Comparison of ENCODE assay signal across 3 cellular contexts in the genomic region with DNA sequence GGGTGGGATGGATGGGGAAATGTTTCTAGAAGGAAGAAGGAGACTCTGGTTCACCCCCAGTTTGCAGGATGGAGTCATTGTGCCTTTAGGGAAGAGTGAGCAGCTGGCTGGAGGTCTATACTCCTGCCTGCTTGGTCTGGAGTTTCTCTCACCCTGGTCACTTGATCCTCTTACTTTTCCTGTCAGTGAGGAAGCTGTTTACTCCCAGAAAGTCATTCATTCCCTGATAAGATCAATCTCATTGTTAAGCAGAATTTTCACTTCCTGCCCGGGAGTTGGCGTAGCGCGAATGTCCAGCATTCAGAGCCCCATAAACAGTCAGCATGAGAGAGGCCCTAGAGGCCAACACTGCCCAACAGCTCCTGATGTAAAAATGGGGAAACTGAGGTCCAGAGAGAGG.
TF ChIP-seq lines count a peak whose summit lies in the region.

No MANE protein-coding gene starts in this region.

TF ChIP-seq in SK-N-SH, 30 proteins besides CTCF, POLR2A, EP300 and RAD21 (continues in another document):
- TF ChIP-seq POLR2AphosphoS5 (IDR thresholded peaks at IDR 0.05; ENCODE audit: low read depth, low read length), result no peak
- TF ChIP-seq, protein P1, sequence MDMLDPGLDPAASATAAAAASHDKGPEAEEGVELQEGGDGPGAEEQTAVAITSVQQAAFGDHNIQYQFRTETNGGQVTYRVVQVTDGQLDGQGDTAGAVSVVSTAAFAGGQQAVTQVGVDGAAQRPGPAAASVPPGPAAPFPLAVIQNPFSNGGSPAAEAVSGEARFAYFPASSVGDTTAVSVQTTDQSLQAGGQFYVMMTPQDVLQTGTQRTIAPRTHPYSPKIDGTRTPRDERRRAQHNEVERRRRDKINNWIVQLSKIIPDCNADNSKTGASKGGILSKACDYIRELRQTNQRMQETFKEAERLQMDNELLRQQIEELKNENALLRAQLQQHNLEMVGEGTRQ (IDR thresholded peaks at IDR 0.05; ENCODE audit: borderline replicate concordance, low read depth, low read length), result no peak
- TF ChIP-seq JUND (IDR thresholded peaks at IDR 0.05), result no peak
- no peak for TF ChIP-seq MXI1 (IDR thresholded peaks at IDR 0.05; ENCODE audit: low read depth, low read length)
- TF ChIP-seq FOXM1 (IDR thresholded peaks at IDR 0.05; ENCODE audit: low read depth), result no peak
- no peak for TF ChIP-seq GABPA (IDR thresholded peaks at IDR 0.05; ENCODE audit: low read depth)
- no peak for TF ChIP-seq EZH2phosphoT487 (IDR thresholded peaks at IDR 0.05; ENCODE audit: borderline replicate concordance, low read depth)
- no peak for TF ChIP-seq NFIC (IDR thresholded peaks at IDR 0.05; ENCODE audit: borderline replicate concordance)
- TF ChIP-seq SMC3 (IDR thresholded peaks at IDR 0.05; ENCODE audit: low read depth, low read length), result no peak
- TF ChIP-seq RXRA (IDR thresholded peaks at IDR 0.05; ENCODE audit: borderline replicate concordance, low read depth), result no peak
- TF ChIP-seq REST (IDR thresholded peaks at IDR 0.05; ENCODE audit: low read depth, low read length), result no peak
- TF ChIP-seq RCOR1 (IDR thresholded peaks at IDR 0.05; ENCODE audit: low read length), result no peak
- TF ChIP-seq NRF1 (IDR thresholded peaks at IDR 0.05; ENCODE audit: low read depth, low read length), result no peak
- TF ChIP-seq IRF3 (IDR thresholded peaks at IDR 0.05; ENCODE audit: low read depth, low read length), result no peak
- no peak for TF ChIP-seq YY1 (IDR thresholded peaks at IDR 0.05; ENCODE audit: low read depth)

TF ChIP-seq in SK-N-SH treated with all-trans-retinoic acid at 6 μM for 48 hours, 23 proteins besides CTCF, POLR2A, EP300 and RAD21:
- TF ChIP-seq TOX (CRISPR knock-in tag; IDR thresholded peaks at IDR 0.05; ENCODE audit: borderline replicate concordance) (no peak), PATZ1 (CRISPR knock-in tag; IDR thresholded peaks at IDR 0.05; ENCODE audit: borderline replicate concordance) (no peak), GLIS3 (CRISPR knock-in tag; IDR thresholded peaks at IDR 0.05) (no peak), TCF4 (CRISPR knock-in tag; IDR thresholded peaks at IDR 0.05; ENCODE audit: borderline replicate concordance) (no peak), ARNTL (CRISPR knock-in tag; IDR thresholded peaks at IDR 0.05; ENCODE audit: borderline replicate concordance, low read depth) (no peak), ZC3H10 (CRISPR knock-in tag; IDR thresholded peaks at IDR 0.05) (no peak), PPARA (CRISPR knock-in tag; IDR thresholded peaks at IDR 0.05; ENCODE audit: borderline replicate concordance) (no peak), SNAI2 (CRISPR knock-in tag; IDR thresholded peaks at IDR 0.05) (no peak), CSDC2 (CRISPR knock-in tag; IDR thresholded peaks at IDR 0.05) (no peak), ZFP30 (CRISPR knock-in tag; IDR thresholded peaks at IDR 0.05) (no peak), ISL1 (CRISPR knock-in tag; IDR thresholded peaks at IDR 0.05) (no peak), ESRRG (CRISPR knock-in tag; IDR thresholded peaks at IDR 0.05) (no peak), ZNF8 (CRISPR knock-in tag; IDR thresholded peaks at IDR 0.05) (no peak), ZFP3 (CRISPR knock-in tag; IDR thresholded peaks at IDR 0.05) (no peak), POU6F1 (CRISPR knock-in tag; IDR thresholded peaks at IDR 0.05; ENCODE audit: borderline replicate concordance, low read depth) (no peak)
- TF ChIP-seq, protein P2, sequence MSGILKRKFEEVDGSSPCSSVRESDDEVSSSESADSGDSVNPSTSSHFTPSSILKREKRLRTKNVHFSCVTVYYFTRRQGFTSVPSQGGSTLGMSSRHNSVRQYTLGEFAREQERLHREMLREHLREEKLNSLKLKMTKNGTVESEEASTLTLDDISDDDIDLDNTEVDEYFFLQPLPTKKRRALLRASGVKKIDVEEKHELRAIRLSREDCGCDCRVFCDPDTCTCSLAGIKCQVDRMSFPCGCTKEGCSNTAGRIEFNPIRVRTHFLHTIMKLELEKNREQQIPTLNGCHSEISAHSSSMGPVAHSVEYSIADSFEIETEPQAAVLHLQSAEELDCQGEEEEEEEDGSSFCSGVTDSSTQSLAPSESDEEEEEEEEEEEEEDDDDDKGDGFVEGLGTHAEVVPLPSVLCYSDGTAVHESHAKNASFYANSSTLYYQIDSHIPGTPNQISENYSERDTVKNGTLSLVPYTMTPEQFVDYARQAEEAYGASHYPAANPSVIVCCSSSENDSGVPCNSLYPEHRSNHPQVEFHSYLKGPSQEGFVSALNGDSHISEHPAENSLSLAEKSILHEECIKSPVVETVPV (CRISPR knock-in tag; IDR thresholded peaks at IDR 0.05), result no peak
- TF ChIP-seq, protein P3, sequence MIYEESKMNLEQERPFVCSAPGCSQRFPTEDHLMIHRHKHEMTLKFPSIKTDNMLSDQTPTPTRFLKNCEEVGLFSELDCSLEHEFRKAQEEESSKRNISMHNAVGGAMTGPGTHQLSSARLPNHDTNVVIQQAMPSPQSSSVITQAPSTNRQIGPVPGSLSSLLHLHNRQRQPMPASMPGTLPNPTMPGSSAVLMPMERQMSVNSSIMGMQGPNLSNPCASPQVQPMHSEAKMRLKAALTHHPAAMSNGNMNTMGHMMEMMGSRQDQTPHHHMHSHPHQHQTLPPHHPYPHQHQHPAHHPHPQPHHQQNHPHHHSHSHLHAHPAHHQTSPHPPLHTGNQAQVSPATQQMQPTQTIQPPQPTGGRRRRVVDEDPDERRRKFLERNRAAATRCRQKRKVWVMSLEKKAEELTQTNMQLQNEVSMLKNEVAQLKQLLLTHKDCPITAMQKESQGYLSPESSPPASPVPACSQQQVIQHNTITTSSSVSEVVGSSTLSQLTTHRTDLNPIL (CRISPR knock-in tag; IDR thresholded peaks at IDR 0.05; ENCODE audit: low read depth), result no peak

TF ChIP-seq in endothelial cell of umbilical vein, 7 proteins besides CTCF, POLR2A, EP300 and RAD21:
- TF ChIP-seq JUN (IDR thresholded peaks at IDR 0.05; ENCODE audit: borderline replicate concordance, insufficient read depth, insufficient read length, low read depth) (peak; percentile 50), EZH2 (IDR thresholded peaks at IDR 0.05; ENCODE audit: borderline replicate concordance, low read depth, low read length, severe bottlenecking) (no peak), GATA2 (IDR thresholded peaks at IDR 0.05; ENCODE audit: insufficient read depth, insufficient read length, low read depth, low read length) (peak; percentile 99), POLR2AphosphoS5 (IDR thresholded peaks at IDR 0.05; ENCODE audit: insufficient read depth, low read depth, low read length) (peak; percentile 60), FOS (IDR thresholded peaks at IDR 0.05; ENCODE audit: borderline replicate concordance, insufficient read depth, low read length) (peak; percentile 29), MYC (IDR thresholded peaks at IDR 0.05; ENCODE audit: low read depth, low read length) (no peak)
- TF ChIP-seq, protein P4, sequence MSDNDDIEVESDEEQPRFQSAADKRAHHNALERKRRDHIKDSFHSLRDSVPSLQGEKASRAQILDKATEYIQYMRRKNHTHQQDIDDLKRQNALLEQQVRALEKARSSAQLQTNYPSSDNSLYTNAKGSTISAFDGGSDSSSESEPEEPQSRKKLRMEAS (IDR thresholded peaks at IDR 0.05; ENCODE audit: insufficient read depth, insufficient read length), result no peak
